ENCODE assay signal across 1 cellular context in genomic region chr7:105532709-105533460, GRCh38.
TF ChIP-seq lines count a peak whose summit lies in the region.

No MANE protein-coding gene starts in this region.

TF ChIP-seq in K562, 482 proteins besides CTCF, POLR2A, EP300 and RAD21:
- TF ChIP-seq ZC3H4 (CRISPR knock-in tag; IDR thresholded peaks at IDR 0.05; ENCODE audit: borderline replicate concordance) (no peak), BHLHE40 (IDR thresholded peaks at IDR 0.05; ENCODE audit: low read length) (no peak), NFIX (CRISPR knock-in tag; IDR thresholded peaks at IDR 0.05; ENCODE audit: low read depth) (no peak), ZNF668 (CRISPR knock-in tag; IDR thresholded peaks at IDR 0.05) (no peak), ZNF212 (CRISPR knock-in tag; IDR thresholded peaks at IDR 0.05) (0 out of 2 replicates have a peak, but pooled peaks have one; percentile 35), HIVEP1 (CRISPR knock-in tag; IDR thresholded peaks at IDR 0.05) (0 out of 2 replicates have a peak, but pooled peaks have one; percentile 57), KAT7 (CRISPR knock-in tag; IDR thresholded peaks at IDR 0.05; ENCODE audit: borderline replicate concordance) (peak; percentile 81), ESRRA (IDR thresholded peaks at IDR 0.05; ENCODE audit: borderline replicate concordance, low read depth) (no peak), TGIF2 (CRISPR knock-in tag; IDR thresholded peaks at IDR 0.05) (0 out of 2 replicates have a peak, but pooled peaks have one; percentile 49), ELF2 (CRISPR knock-in tag; IDR thresholded peaks at IDR 0.05) (no peak), NR2F6 (CRISPR knock-in tag; IDR thresholded peaks at IDR 0.05) (0 out of 2 replicates have a peak, but pooled peaks have one; percentile 60), CXXC5 (CRISPR knock-in tag; IDR thresholded peaks at IDR 0.05) (no peak), DEAF1 (CRISPR knock-in tag; IDR thresholded peaks at IDR 0.05) (no peak), IRF1 (CRISPR knock-in tag; IDR thresholded peaks at IDR 0.05; ENCODE audit: borderline replicate concordance) (0 out of 2 replicates have a peak, but pooled peaks have one; percentile 59), NCOA4 (IDR thresholded peaks at IDR 0.05; ENCODE audit: partially characterized antibody) (no peak), LCOR (CRISPR knock-in tag; IDR thresholded peaks at IDR 0.05) (peak; percentile 15; the same call in 1 of the 2 replicates), E2F6 (IDR thresholded peaks at IDR 0.05; ENCODE audit: borderline replicate concordance in 1 of 2, extremely low read depth in 1 of 2, insufficient read depth in 1 of 2, insufficient read length in 1 of 2, low read depth in 1 of 2, low read length in 1 of 2, poor library complexity in 1 of 2, severe bottlenecking in 1 of 2) (peak in 1 of 2 experiments; percentile 53), ILF3 (IDR thresholded peaks at IDR 0.05; ENCODE audit: borderline replicate concordance) (peak; percentile 41; the same call in 1 of the 2 replicates), ZNF431 (CRISPR knock-in tag; IDR thresholded peaks at IDR 0.05) (no peak)
